11 cellular contexts compared by ENCODE assay signal in the genomic region with DNA sequence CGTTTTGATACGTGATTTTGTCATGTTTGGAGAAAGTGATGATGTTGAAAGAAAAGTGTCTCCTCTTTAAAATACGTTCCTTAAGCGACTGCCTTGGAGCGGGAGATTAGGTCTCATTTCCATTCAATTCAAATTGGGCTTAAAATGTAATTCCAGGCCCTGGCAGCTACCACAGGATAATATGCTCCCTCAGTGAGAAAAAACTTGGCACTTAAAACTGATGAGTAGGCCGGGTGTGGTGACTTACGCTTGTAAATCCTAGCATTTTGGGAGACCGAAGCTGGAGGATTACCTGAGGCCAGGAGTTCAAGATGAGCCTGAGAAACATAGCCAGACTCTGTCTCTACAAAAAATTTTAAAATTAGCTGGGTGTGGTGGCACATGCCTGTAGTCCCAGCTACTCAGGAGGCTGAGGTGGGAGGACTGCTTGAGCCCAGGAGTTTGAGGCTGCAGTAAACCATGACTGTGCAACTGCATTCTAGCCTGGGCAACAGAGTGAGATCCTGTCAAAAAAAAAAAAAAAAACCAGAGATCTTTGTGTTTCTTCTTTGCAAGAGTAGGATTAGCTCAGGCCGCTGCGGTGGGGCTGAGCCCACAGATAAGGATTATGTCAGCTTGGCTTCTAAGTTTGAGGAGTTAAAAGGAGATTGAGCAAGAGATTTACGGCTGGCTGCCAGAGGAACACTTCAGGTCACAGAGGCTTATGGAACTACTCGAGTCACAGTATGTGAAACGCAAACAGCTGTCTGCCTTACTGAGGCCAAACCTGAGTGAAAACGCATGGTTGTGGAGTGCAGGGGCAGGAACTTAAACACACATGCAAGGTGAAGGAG.
DNase-seq lines count a peak whose midpoint lies in the region; ATAC-seq, FAIRE-seq and TF ChIP-seq lines count a peak whose summit lies in the region.
"Had no signal": no experiment of that assay in that cellular context is flagged by ENCODE, and none has a peak within 500 bp of the region (broad histone marks: within the 10 kb centered on the region; RNA-seq: fewer than 3 reads in every experiment).

No MANE protein-coding gene starts in this region.

- ATAC-seq in omental fat pad (ENCODE audit: low FRiP score) (peak; percentile 87), HG03460 (IDR thresholded peaks at IDR 0.05; ENCODE audit: unreplicated experiment) (no peak)
- ATAC-seq: stimulated activated naive CD8-positive, alpha-beta T cell treated with anti-CD3 and anti-CD28 coated beads, Interleukin-15, Interleukin-2, amounts not matched to agents 100 U/mL and 50 U/mL, for 24 hours had no signal

- TF ChIP-seq CTCF in fibroblast of mammary gland (conservative IDR thresholded peaks at IDR 0.05; ENCODE audit: control insufficient read depth, insufficient read depth, low read depth, low read length), result no peak
- TF ChIP-seq CTCF in omental fat pad (IDR thresholded peaks at IDR 0.05), result no peak

- H3K4me3 ChIP-seq in fibroblast of mammary gland (ENCODE audit: control insufficient read depth, low read depth, low read length), result no peak overlapping the region
- H3K4me3 ChIP-seq: HAP-1, spleen had no signal

- FAIRE-seq in frontal cortex (lab: Jason Lieb, UNC), result no peak

- peak; percentile 28 for DNase-seq in EH (ENCODE audit: low read depth)
- peak; percentile 100 for DNase-seq in NCI-H82 treated with DMSO at 0.1 percent for 48 hours (lab: John Stamatoyannopoulos, UW; ENCODE audit: unreplicated experiment)
- DNase-seq in fibroblast of mammary gland (ENCODE audit: low read depth), result peak; percentile 78
- DNase-seq in omental fat pad (ENCODE audit: low spot score), result no peak
- DNase-seq in frontal cortex (ENCODE audit: low spot score in 2 of 2), result no peak
- no peak for DNase-seq in stimulated activated naive CD4-positive, alpha-beta T cell (lab: John Stamatoyannopoulos, UW)
- DNase-seq in T-helper 2 cell, result no peak
- DNase-seq: spleen; stimulated activated naive CD8-positive, alpha-beta T cell treated with anti-CD3 and anti-CD28 coated beads, Interleukin-15, Interleukin-2, amounts not matched to agents 100 U/mL and 50 U/mL, for 24 hours had no signal

Comparison
In these comparisons a context has a peak if more than half of its experiments do, and no peak if none do; other contexts are left out.
1. DNase-seq: peak in EH (single experiment), NCI-H82 treated with DMSO at 0.1 percent for 48 hours (single experiment) and fibroblast of mammary gland (single experiment); none in omental fat pad (single experiment), frontal cortex (0 of 2), stimulated activated naive CD4-positive, alpha-beta T cell (0 of 6) and T-helper 2 cell (0 of 5).